In the genomic region with DNA sequence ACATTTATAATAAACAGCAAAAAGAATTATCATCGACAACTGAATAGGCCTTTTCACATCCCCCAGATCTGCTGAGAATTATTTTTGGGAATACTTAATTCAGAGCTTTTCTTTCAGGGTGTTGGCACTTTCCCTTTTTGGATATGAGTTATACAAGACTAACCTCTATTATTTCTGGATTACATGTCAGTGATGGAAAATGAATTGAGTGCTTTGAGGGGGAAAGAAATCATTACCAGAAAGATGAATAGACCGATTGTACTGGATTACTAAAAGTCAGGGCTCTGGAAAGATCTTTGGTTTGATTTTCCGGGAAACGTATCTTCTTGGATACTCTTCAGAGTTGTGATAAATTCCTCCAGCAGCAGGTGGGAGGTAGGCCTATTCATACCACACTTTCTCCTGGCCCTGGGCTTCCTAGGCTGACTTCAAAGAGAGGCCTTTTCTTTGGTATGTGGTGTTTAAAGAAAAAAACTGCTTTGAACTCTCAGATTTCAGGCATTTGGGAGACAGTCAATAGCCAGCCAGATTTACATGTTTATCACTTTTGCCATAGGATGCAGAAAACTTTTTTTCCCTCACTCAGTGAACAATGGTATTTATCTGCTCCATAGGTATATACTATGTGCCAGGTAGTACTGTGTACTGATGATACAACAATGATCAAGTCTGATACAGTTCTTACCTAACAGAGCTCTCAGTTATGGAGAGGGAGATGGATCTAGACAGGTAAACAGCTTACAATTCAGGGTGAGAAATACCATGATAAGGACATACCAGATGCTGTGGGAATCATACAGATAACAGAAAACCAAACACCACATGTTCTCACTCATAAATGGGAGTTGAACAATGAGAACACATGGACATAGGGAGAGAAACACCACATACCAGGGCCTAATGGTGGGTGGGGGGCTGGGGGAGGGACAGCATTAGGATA, we compare ENCODE assay signal across 28 cellular contexts.
A peak's percentile ranks its signal among the peaks of the same experiment; 100 is the strongest.
DNase-seq lines count a peak whose midpoint lies in the region; ATAC-seq and TF ChIP-seq lines count a peak whose summit lies in the region.
"Had no signal": no experiment of that assay in that cellular context is flagged by ENCODE, and none has a peak within 500 bp of the region (broad histone marks: within the 10 kb centered on the region; RNA-seq: fewer than 3 reads in every experiment).

No MANE protein-coding gene starts in this region.

- no peak overlapping the region for H3K18ac ChIP-seq in neuronal stem cell (ENCODE audit: low read length)

- TF ChIP-seq POLR2A in uterus (IDR thresholded peaks at IDR 0.05): no peak

- ATAC-seq in HG03457 (IDR thresholded peaks at IDR 0.05; ENCODE audit: unreplicated experiment): no peak
- ATAC-seq: activated T-cell treated with anti-CD3 and anti-CD28 coated beads, Interleukin-2, amount 50 U/mL, for 4 hours; sciatic nerve had no signal

- H3K14ac ChIP-seq in neuronal stem cell (ENCODE audit: low read length): no peak overlapping the region

- DNase-seq in ELF-1 (ENCODE audit: low read depth, low spot score) (peak; percentile 74), RPMI7951 (ENCODE audit: low read depth) (peak; percentile 25), foreskin melanocyte (peak; percentile 91), neuronal stem cell (ENCODE audit: low spot score) (peak; percentile 12), UCSD-AML1 (lab: John Stamatoyannopoulos, UW; ENCODE audit: unreplicated experiment) (no peak), glomerular visceral epithelial cell (ENCODE audit: extremely low spot score) (no peak), uterus (no peak)
- DNase-seq: activated CD4-positive, CD25-positive, alpha-beta regulatory T cell treated with anti-CD3 and anti-CD28 coated beads, Interleukin-2, amount 50 U/mL, for 72 hours; activated CD8-positive, alpha-beta memory T cell treated with anti-CD3 and anti-CD28 coated beads for 24 hours; activated naive CD4-positive, alpha-beta T cell treated with Interleukin-2 at 50 U/mL for 16 hours; activated T-cell treated with anti-CD3 and anti-CD28 coated beads, Interleukin-2, amount 50 U/mL, for 4 hours; amygdala; Calu3; cerebellar nuclear complex; GM23248; IMR-90; NCI-H1417; NCI-H524; nucleus accumbens; RPMI8226; stimulated activated CD4-positive, alpha-beta T cell treated with anti-CD3 and anti-CD28 coated beads, Interleukin-15, amount 100 ng/mL, for 24 hours; T1000; transverse colon had no signal

- H3K4me2 ChIP-seq in neuronal stem cell (ENCODE audit: insufficient read depth, low read length, poor library complexity, severe bottlenecking): no peak overlapping the region
- H3K4me2 ChIP-seq: BLaER1 treated with 17β-estradiol and CSF1 and Interleukin-3, amounts not matched to agents 10 nM and 100 nM; hepatocyte had no signal

- H3K9me3 ChIP-seq in neuronal stem cell (replicated peaks in 1 of 2; ENCODE audit: control insufficient read depth in 2 of 2, insufficient read depth in 1 of 2, low read depth in 1 of 2, low read length in 2 of 2): no peaks in the 10 kb centered on the region
- H3K9me3 ChIP-seq in uterus: no peaks in the 10 kb centered on the region
- H3K9me3 ChIP-seq: BLaER1 treated with 17β-estradiol and CSF1 and Interleukin-3, amounts not matched to agents 10 nM and 100 nM; transverse colon had no signal

- no peak for TF ChIP-seq CTCF in uterus (IDR thresholded peaks at IDR 0.05)

- no peak overlapping the region for H2AK5ac ChIP-seq in neuronal stem cell (ENCODE audit: low read depth, low read length)

- H3K4me1 ChIP-seq in neuronal stem cell (ENCODE audit: control insufficient read depth in 2 of 2, insufficient read depth in 1 of 2, low read depth in 1 of 2, low read length in 2 of 2) (peaks cover 2 to 4% of the 10 kb centered on the region in 2 donors), uterus (no peaks in the 10 kb centered on the region)
- H3K4me1 ChIP-seq: transverse colon had no signal

- peak overlapping the region; percentile 16 for H2AFZ ChIP-seq in neuronal stem cell (ENCODE audit: low read length)
- H2AFZ ChIP-seq: GM23248, hepatocyte had no signal

- no peak overlapping the region for H3K4me3 ChIP-seq in neuronal stem cell (ENCODE audit: low read length in 2 of 2)
- H3K4me3 ChIP-seq in uterus: no peak overlapping the region
- H3K4me3 ChIP-seq: BLaER1 treated with 17β-estradiol and CSF1 and Interleukin-3, amounts not matched to agents 10 nM and 100 nM; GM23248; hepatocyte; lung; transverse colon had no signal

- no peak overlapping the region for H3K27ac ChIP-seq in neuronal stem cell (replicated peaks; ENCODE audit: low read length)
- H3K27ac ChIP-seq in uterus: no peak overlapping the region
- H3K27ac ChIP-seq: BLaER1 treated with 17β-estradiol and CSF1 and Interleukin-3, amounts not matched to agents 10 nM and 100 nM; GM23248; hepatocyte; transverse colon had no signal

- no peak overlapping the region for H3K23ac ChIP-seq in neuronal stem cell (ENCODE audit: low read depth, low read length, poor library complexity)

- H3K9ac ChIP-seq in neuronal stem cell (ENCODE audit: low read depth, low read length, poor library complexity): no peak overlapping the region
- H3K9ac ChIP-seq: BLaER1 treated with 17β-estradiol and CSF1 and Interleukin-3, amounts not matched to agents 10 nM and 100 nM; GM23248 had no signal

- intact Hi-C loops in uterus (cut with DNase I; ENCODE audit: low total_unique reads): no loop called here

- H2BK5ac ChIP-seq in neuronal stem cell (ENCODE audit: low read length): no peak overlapping the region

- H4K8ac ChIP-seq in neuronal stem cell (ENCODE audit: low read depth, low read length): no peak overlapping the region

- whole genome bisulfite sequencing in neuronal stem cell (ENCODE audit: extremely low coverage in 2 of 2, insufficient read length in 2 of 2, insufficient replicate concordance in 1 of 2), 2 donors: no CpG with 5 or more reads among the region's 4 CpGs

- no peak overlapping the region for H4K91ac ChIP-seq in neuronal stem cell (ENCODE audit: low read depth, low read length, poor library complexity)

- H2BK15ac ChIP-seq in neuronal stem cell (ENCODE audit: low read length): no peak overlapping the region

- H2BK12ac ChIP-seq in neuronal stem cell (ENCODE audit: low read length): no peak overlapping the region

- no peak overlapping the region for H2BK120ac ChIP-seq in neuronal stem cell (ENCODE audit: low read depth, low read length)

- no peak overlapping the region for H3K4ac ChIP-seq in neuronal stem cell (ENCODE audit: low read length)

- H3K79me1 ChIP-seq in neuronal stem cell (ENCODE audit: low read depth, low read length): no peaks in the 10 kb centered on the region

- no peaks in the 10 kb centered on the region for H3K36me3 ChIP-seq in neuronal stem cell (replicated peaks in 1 of 2; ENCODE audit: control insufficient read depth in 2 of 2, insufficient read depth in 2 of 2, low read length in 2 of 2)
- no peaks in the 10 kb centered on the region for H3K36me3 ChIP-seq in uterus
- H3K36me3 ChIP-seq: BLaER1 treated with 17β-estradiol and CSF1 and Interleukin-3, amounts not matched to agents 10 nM and 100 nM; transverse colon had no signal

- H3K27me3 ChIP-seq in neuronal stem cell (ENCODE audit: control insufficient read depth in 3 of 3, insufficient read depth in 3 of 3, low read depth in 1 of 3, low read length in 3 of 3) (no peaks in the 10 kb centered on the region), uterus (no peaks in the 10 kb centered on the region)
- H3K27me3 ChIP-seq: BLaER1 treated with 17β-estradiol and CSF1 and Interleukin-3, amounts not matched to agents 10 nM and 100 nM; hepatocyte; transverse colon had no signal

Comparison
In these comparisons a context has a peak if more than half of its experiments do, and no peak if none do; other contexts are left out.
1. DNase-seq: peak in ELF-1 (single experiment), RPMI7951 (single experiment), foreskin melanocyte (single experiment) and neuronal stem cell (single experiment); none in UCSD-AML1 (single experiment), glomerular visceral epithelial cell (single experiment) and uterus (0 of 2).